In the genomic region with DNA sequence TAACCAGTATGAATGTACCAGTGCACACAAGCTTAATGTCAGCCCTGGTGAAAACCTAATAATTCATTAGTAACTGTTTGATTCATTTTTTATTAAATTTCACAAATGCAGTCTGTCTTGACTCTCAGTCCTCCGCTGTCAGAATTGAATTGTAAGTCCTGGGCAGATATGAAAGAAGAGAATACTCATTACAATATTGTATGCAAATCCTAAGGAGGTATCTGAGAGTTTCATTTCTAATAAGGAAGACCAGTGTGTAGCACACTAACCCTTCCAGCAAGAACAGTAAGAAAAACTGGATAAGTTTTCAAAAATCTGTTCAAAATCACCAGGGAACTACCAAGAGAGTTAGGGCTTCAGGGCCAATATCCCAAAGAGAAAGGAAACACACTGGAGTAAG, we compare ENCODE assay signal across 23 cellular contexts.
A peak's percentile ranks its signal among the peaks of the same experiment; 100 is the strongest.
DNase-seq lines count a peak whose midpoint lies in the region; ATAC-seq, FAIRE-seq and TF ChIP-seq lines count a peak whose summit lies in the region.
"Had no signal": no experiment of that assay in that cellular context is flagged by ENCODE, and none has a peak within 500 bp of the region (broad histone marks: within the 10 kb centered on the region; RNA-seq: fewer than 3 reads in every experiment).

No MANE protein-coding gene starts in this region.

- ATAC-seq in GM18502 (IDR thresholded peaks at IDR 0.05; ENCODE audit: poor library complexity, unreplicated experiment) = peak; percentile 63
- ATAC-seq in GM19351 (IDR thresholded peaks at IDR 0.05; ENCODE audit: unreplicated experiment) = peak; percentile 55
- peak; percentile 56 for ATAC-seq in HG02938 (IDR thresholded peaks at IDR 0.05; ENCODE audit: unreplicated experiment)
- peak; percentile 68 for ATAC-seq in GM12878
- ATAC-seq in GM18520 (IDR thresholded peaks at IDR 0.05; ENCODE audit: unreplicated experiment) = no peak
- ATAC-seq: CD8-positive, alpha-beta T cell had no signal

- intact Hi-C loops in GM12878 (cut with micrococcal nuclease; ENCODE audit: unreplicated experiment) = no loop called here

- CTCF ChIA-PET in GM12878 (lab: Yijun Ruan, JAX) = no interaction called here

- no peaks in the 10 kb centered on the region for H3K36me3 ChIP-seq in GM12878 (ENCODE audit: control insufficient read depth in 2 of 2, insufficient read depth in 2 of 2, low read length in 1 of 2)
- H3K36me3 ChIP-seq: BLaER1, HAP-1 had no signal

- no peak overlapping the region for H3K27ac ChIP-seq in GM12878 (ENCODE audit: control insufficient read depth, insufficient read depth)
- H3K27ac ChIP-seq: 22Rv1, BLaER1, C4-2B had no signal

- H2AFZ ChIP-seq in GM12878 (ENCODE audit: control insufficient read depth, low read depth, low read length) = no peak overlapping the region

- WGBS in GM12878 (ENCODE audit: insufficient coverage, insufficient replicate concordance, low lambda C conversion rate, missing lambda C conversion rate) = 13% methylated on average over 1 of the region's 1 CpG

- H3K79me2 ChIP-seq in GM12878 (ENCODE audit: control insufficient read depth, insufficient read depth, low read length) = no peaks in the 10 kb centered on the region

- POLR2A ChIA-PET in GM12878 (lab: Charles Lee) = interaction anchor here (0.6 kb wide), 2 partner anchors 213 to 771 kb away, joined by 3 to 7 read pairs; no protein-coding TSS in a partner anchor

- BruUV-seq in GM12878 (replicated peaks; lab: Mats Ljungman, UMichigan) = no TSS peak

- no peak for FAIRE-seq in GM12878 (lab: Jason Lieb, UNC)
- FAIRE-seq: A204.1, GM12891, H54 had no signal

- H3K9ac ChIP-seq in GM12878 (ENCODE audit: control insufficient read depth, insufficient read depth, low read length) = no peak overlapping the region
- H3K9ac ChIP-seq: BLaER1 had no signal

- no peak for TF ChIP-seq EP300 in GM12878 (IDR thresholded peaks at IDR 0.05; ENCODE audit: borderline replicate concordance in 1 of 2, control insufficient read depth in 1 of 2, low read depth in 2 of 2, low read length in 2 of 2)

- H3K4me2 ChIP-seq in GM12878 (ENCODE audit: control insufficient read depth, insufficient read depth) = no peak overlapping the region
- H3K4me2 ChIP-seq: BLaER1 had no signal

- no peak for TF ChIP-seq POLR2A in GM12878 (IDR thresholded peaks at IDR 0.05; ENCODE audit: low read depth, low read length)

- H3K4me1 ChIP-seq in GM12878 (ENCODE audit: control insufficient read depth, insufficient read depth, low read length) = no peaks in the 10 kb centered on the region
- H3K4me1 ChIP-seq: Caco-2, HAP-1 had no signal

- H3K4me3 ChIP-seq in GM12878 = no peak overlapping the region
- H3K4me3 ChIP-seq: BLaER1, HAP-1 had no signal

- SMC1A ChIA-PET in GM12878 (lab: Charles Lee; ENCODE audit: uncharacterized antibody, unreplicated experiment) = interaction anchor here (1.5 kb wide), 1 partner anchor 9 kb away, joined by 3 read pairs; no protein-coding TSS in a partner anchor

- no peaks in the 10 kb centered on the region for H3K9me3 ChIP-seq in GM12878 (replicated peaks; ENCODE audit: control insufficient read depth, insufficient read depth, low read length)
- H3K9me3 ChIP-seq: BLaER1, HAP-1 had no signal

- no peak for TF ChIP-seq RAD21 in GM12878 (IDR thresholded peaks at IDR 0.05; ENCODE audit: insufficient read depth, low read depth, low read length)

- DNase-seq in GM12878 (ENCODE audit: low read depth, low spot score) (no peak), occipital lobe (lab: John Stamatoyannopoulos, UW) (no peak), SK-N-DZ (ENCODE audit: low spot score) (no peak)
- DNase-seq: Caco-2; CD4-positive, CD25-positive, alpha-beta regulatory T cell; CD8-positive, alpha-beta T cell; DMS153; DMS79; EL; GDM1; GOT3; HFFc6 had no signal

- no peaks in the 10 kb centered on the region for H4K20me1 ChIP-seq in GM12878 (ENCODE audit: control insufficient read depth, insufficient read depth)
- H4K20me1 ChIP-seq: BLaER1 had no signal

- RAD21 ChIA-PET in GM12878 (lab: Charles Lee; ENCODE audit: unreplicated experiment) = no interaction called here

- TF ChIP-seq CTCF in GM12878 (IDR thresholded peaks at IDR 0.05 in 2 of 3, conservative IDR thresholded peaks at IDR 0.05 in 1 of 3; ENCODE audit: control insufficient read depth in 2 of 3, extremely low read depth in 1 of 3, insufficient read depth in 1 of 3, low read depth in 3 of 3, low read length in 3 of 3) = no peak

- in situ Hi-C loops in GM12878 (cut with MboI) = no loop called here

- no peaks in the 10 kb centered on the region for H3K27me3 ChIP-seq in GM12878 (replicated peaks in 1 of 2; ENCODE audit: control insufficient read depth in 2 of 2, insufficient read depth in 2 of 2, low read length in 1 of 2)
- H3K27me3 ChIP-seq: BLaER1 had no signal

TF ChIP-seq in GM12878, 131 proteins besides CTCF, POLR2A, EP300 and RAD21:
- TF ChIP-seq IRF5 (IDR thresholded peaks at IDR 0.05; ENCODE audit: borderline replicate concordance) (no peak), JUNB (IDR thresholded peaks at IDR 0.05) (no peak), SRF (IDR thresholded peaks at IDR 0.05; ENCODE audit: low read depth in 2 of 2, low read length in 2 of 2) (no peak), TAF1 (IDR thresholded peaks at IDR 0.05; ENCODE audit: borderline replicate concordance, low read depth, low read length) (no peak), STAT1 (conservative IDR thresholded peaks at IDR 0.05) (no peak), CHD2 (IDR thresholded peaks at IDR 0.05; ENCODE audit: borderline replicate concordance, low read depth, low read length) (no peak), TCF7 (IDR thresholded peaks at IDR 0.05; ENCODE audit: borderline replicate concordance) (no peak), BCL11A (IDR thresholded peaks at IDR 0.05; ENCODE audit: low read depth, low read length) (no peak), BHLHE40 (IDR thresholded peaks at IDR 0.05; ENCODE audit: borderline replicate concordance in 1 of 2, low read depth in 2 of 2, low read length in 1 of 2) (no peak)
- TF ChIP-seq, protein P1, sequence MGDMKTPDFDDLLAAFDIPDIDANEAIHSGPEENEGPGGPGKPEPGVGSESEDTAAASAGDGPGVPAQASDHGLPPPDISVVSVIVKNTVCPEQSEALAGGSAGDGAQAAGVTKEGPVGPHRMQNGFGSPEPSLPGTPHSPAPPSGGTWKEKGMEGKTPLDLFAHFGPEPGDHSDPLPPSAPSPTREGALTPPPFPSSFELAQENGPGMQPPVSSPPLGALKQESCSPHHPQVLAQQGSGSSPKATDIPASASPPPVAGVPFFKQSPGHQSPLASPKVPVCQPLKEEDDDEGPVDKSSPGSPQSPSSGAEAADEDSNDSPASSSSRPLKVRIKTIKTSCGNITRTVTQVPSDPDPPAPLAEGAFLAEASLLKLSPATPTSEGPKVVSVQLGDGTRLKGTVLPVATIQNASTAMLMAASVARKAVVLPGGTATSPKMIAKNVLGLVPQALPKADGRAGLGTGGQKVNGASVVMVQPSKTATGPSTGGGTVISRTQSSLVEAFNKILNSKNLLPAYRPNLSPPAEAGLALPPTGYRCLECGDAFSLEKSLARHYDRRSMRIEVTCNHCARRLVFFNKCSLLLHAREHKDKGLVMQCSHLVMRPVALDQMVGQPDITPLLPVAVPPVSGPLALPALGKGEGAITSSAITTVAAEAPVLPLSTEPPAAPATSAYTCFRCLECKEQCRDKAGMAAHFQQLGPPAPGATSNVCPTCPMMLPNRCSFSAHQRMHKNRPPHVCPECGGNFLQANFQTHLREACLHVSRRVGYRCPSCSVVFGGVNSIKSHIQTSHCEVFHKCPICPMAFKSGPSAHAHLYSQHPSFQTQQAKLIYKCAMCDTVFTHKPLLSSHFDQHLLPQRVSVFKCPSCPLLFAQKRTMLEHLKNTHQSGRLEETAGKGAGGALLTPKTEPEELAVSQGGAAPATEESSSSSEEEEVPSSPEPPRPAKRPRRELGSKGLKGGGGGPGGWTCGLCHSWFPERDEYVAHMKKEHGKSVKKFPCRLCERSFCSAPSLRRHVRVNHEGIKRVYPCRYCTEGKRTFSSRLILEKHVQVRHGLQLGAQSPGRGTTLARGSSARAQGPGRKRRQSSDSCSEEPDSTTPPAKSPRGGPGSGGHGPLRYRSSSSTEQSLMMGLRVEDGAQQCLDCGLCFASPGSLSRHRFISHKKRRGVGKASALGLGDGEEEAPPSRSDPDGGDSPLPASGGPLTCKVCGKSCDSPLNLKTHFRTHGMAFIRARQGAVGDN (IDR thresholded peaks at IDR 0.05) = no peak
TF ChIP-seq in GM12878: peak in this region for 0.
